In the genomic region with DNA sequence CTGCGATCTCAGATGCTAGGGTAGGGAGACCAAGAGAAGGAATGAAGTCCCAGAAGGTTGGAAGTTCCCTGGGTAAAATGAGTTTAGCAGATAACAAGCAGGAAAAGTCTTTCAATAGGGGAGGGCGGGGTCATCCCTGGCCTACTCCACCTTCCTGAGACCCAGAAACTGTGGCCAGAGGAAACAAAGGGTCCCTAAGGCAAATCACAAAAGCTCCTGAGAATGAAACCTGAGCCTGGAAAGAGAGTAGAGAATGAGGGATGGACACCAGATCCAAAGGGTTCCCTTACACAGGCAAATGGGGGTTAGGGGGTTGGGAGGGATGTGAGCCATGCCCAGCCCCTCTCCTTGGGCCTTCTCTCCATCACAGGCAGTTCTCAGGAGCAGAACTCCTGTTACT, we compare ENCODE assay signal across 13 cellular contexts. TPM values are rescaled to one million over a fixed set of nuclear protein-coding genes. Genes with fewer than 3 reads are reported as not detected.
DNase-seq lines count a peak whose midpoint lies in the region; ATAC-seq and TF ChIP-seq lines count a peak whose summit lies in the region.
"Had no signal": no experiment of that assay in that cellular context is flagged by ENCODE, and none has a peak within 500 bp of the region (broad histone marks: within the 10 kb centered on the region; RNA-seq: fewer than 3 reads in every experiment).

No MANE protein-coding gene starts in this region.

- intact Hi-C loops in heart left ventricle (cut with DNase I) = loop anchor here in 7 of 10 donors (2.0 to 10.0 kb wide), 8 partner anchors 23 to 95 kb away; a partner anchor contains a TSS
- intact Hi-C loops in left cardiac atrium (cut with DNase I) = loop anchor here (5.0 to 10.0 kb wide), 2 partner anchors 65 to 98 kb away; a partner anchor contains a TSS
- intact Hi-C loops in sciatic nerve (cut with DNase I) = loop anchor here (10.0 kb wide), 1 partner anchor 55 kb away; no protein-coding TSS in a partner anchor

- H3K4me3 ChIP-seq in heart left ventricle = peak overlapping the region in 5 of 12 donors; percentile 28 to 47 (median 43)
- no peak overlapping the region for H3K4me3 ChIP-seq in urinary bladder (ENCODE audit: low read depth, low read length)

- H3K36me3 ChIP-seq in heart left ventricle (no peaks in the 10 kb centered on the region), urinary bladder (ENCODE audit: insufficient read depth) (no peaks in the 10 kb centered on the region)
- H3K36me3 ChIP-seq: BE2C had no signal

- ATAC-seq in heart left ventricle = no peak
- no peak for ATAC-seq in left cardiac atrium
- no peak for ATAC-seq in sciatic nerve
- ATAC-seq: left lobe of liver had no signal

- H3K27ac Mint-ChIP-seq in endothelial cell (ENCODE audit: unreplicated experiment) (peak overlapping the region; percentile 55), nephron progenitor cell (peak overlapping the region; percentile 99)

- WGBS in heart left ventricle, 4 donors = 41 to 73% (median 56%) methylated on average over 2 of the region's 2 CpGs
- WGBS in urinary bladder = 66% methylated on average over 2 of the region's 2 CpGs

- H3K4me3 Mint-ChIP-seq in endothelial cell (ENCODE audit: unreplicated experiment) = no peak overlapping the region
- H3K4me3 Mint-ChIP-seq in nephron progenitor cell = peak overlapping the region; percentile 14

- H3K27me3 Mint-ChIP-seq in endothelial cell (ENCODE audit: unreplicated experiment) (peaks cover 18% of the 10 kb centered on the region), nephron progenitor cell (ENCODE audit: low read depth, poor library complexity) (peaks cover 7% of the 10 kb centered on the region)

- TF ChIP-seq POLR2A in heart left ventricle (IDR thresholded peaks at IDR 0.05) = no peak

- H3K9me3 Mint-ChIP-seq in endothelial cell (ENCODE audit: unreplicated experiment) (no peaks in the 10 kb centered on the region), nephron progenitor cell (no peaks in the 10 kb centered on the region)

- H3K4me1 ChIP-seq in heart left ventricle (peaks cover 37 to 91% (median 86%) of the 10 kb centered on the region in 12 donors), urinary bladder (ENCODE audit: insufficient read depth) (no peaks in the 10 kb centered on the region)

- no peaks in the 10 kb centered on the region for H3K9me3 ChIP-seq in heart left ventricle
- H3K9me3 ChIP-seq: BE2C had no signal

- H3K4me1 Mint-ChIP-seq in endothelial cell (ENCODE audit: unreplicated experiment) = peaks cover 81% of the 10 kb centered on the region
- peaks cover 93% of the 10 kb centered on the region for H3K4me1 Mint-ChIP-seq in nephron progenitor cell

- H3K27me3 ChIP-seq in heart left ventricle = no peaks in the 10 kb centered on the region
- H3K27me3 ChIP-seq: BE2C had no signal

- H3K36me3 Mint-ChIP-seq in endothelial cell (ENCODE audit: low read depth, unreplicated experiment) (no peaks in the 10 kb centered on the region), nephron progenitor cell (ENCODE audit: low read depth) (no peaks in the 10 kb centered on the region)

- DNase-seq in heart left ventricle = peak in 1 of 5 donors; percentile 44
- DNase-seq in left cardiac atrium = no peak
- DNase-seq in endothelial cell (ENCODE audit: low spot score) = no peak
- no peak for DNase-seq in nephron progenitor cell
- no peak for DNase-seq in C1 segment of cervical spinal cord (lab: John Stamatoyannopoulos, UW)
- DNase-seq in sciatic nerve (ENCODE audit: low spot score) = no peak
- no peak for DNase-seq in NCI-H1105 (lab: John Stamatoyannopoulos, UW)
- DNase-seq: effector CD8-positive, alpha-beta T cell; NCI-H2029; stimulated activated CD4-positive, alpha-beta T cell treated with anti-CD3 and anti-CD28 coated beads, Interleukin-2, amount 100 ng/mL, for 24 hours had no signal

- H3K27ac ChIP-seq in heart left ventricle = peak overlapping the region; percentile 72 to 100 (median 95)
- H3K27ac ChIP-seq in urinary bladder (ENCODE audit: low read depth) = peak overlapping the region; percentile 48

- TF ChIP-seq CTCF in heart left ventricle (IDR thresholded peaks at IDR 0.05) (no peak), endothelial cell (IDR thresholded peaks at IDR 0.05; ENCODE audit: unreplicated experiment) (no peak), nephron progenitor cell (IDR thresholded peaks at IDR 0.05) (no peak)

RNA-seq across cellular contexts. Expression of a gene that starts 9.6 kb away (rescaled TPM):
- total RNA-seq in heart left ventricle (10 to 100 TPM in 6 of 9 donors, 1 to 10 TPM in 3; 5.8 to 36.1 (median 21.8) TPM), left cardiac atrium (10 to 100 TPM; 17.1 to 19.5 TPM), endothelial cell (ENCODE audit: unreplicated experiment) (2.6 TPM), urinary bladder (2.0 TPM), sciatic nerve (69.8 TPM)
- polyA plus RNA-seq in heart left ventricle (10 to 100 TPM in 1 of 2 donors, 1 to 10 TPM in 1; 6.1 to 20.2 TPM), urinary bladder (18.1 TPM)

RNA-seq across cellular contexts. Expression of a gene that starts 11.7 kb away (rescaled TPM):
- total RNA-seq in heart left ventricle = 10 to 100 TPM; 32.0 to 54.1 (median 45.1) TPM
- 10 to 100 TPM; 32.2 to 54.7 TPM for polyA plus RNA-seq in heart left ventricle
- 10 to 100 TPM; 54.0 to 57.8 TPM for total RNA-seq in left cardiac atrium
- 96.2 TPM for total RNA-seq in endothelial cell (ENCODE audit: unreplicated experiment)
- total RNA-seq in urinary bladder = 81.3 TPM
- 70.9 TPM for polyA plus RNA-seq in urinary bladder
- total RNA-seq in sciatic nerve = 108 TPM

RNA-seq across cellular contexts. Expression of a gene that starts 30.3 kb away (rescaled TPM):
- total RNA-seq in heart left ventricle (10 to 100 TPM; 26.5 to 54.3 (median 42.2) TPM), left cardiac atrium (10 to 100 TPM; 49.6 to 53.1 TPM), endothelial cell (ENCODE audit: unreplicated experiment) (96.4 TPM), urinary bladder (45.4 TPM), sciatic nerve (135 TPM)
- polyA plus RNA-seq in heart left ventricle (10 to 100 TPM; 27.9 to 33.4 TPM), urinary bladder (64.2 TPM)

RNA-seq across cellular contexts. Expression of a gene that starts 47.3 kb away (rescaled TPM):
- total RNA-seq in heart left ventricle (100 to 1,000 TPM in 1 of 9 donors, 10 to 100 TPM in 8; 63.2 to 105 (median 73.2) TPM), left cardiac atrium (10 to 100 TPM; 54.4 to 77.9 TPM), endothelial cell (ENCODE audit: unreplicated experiment) (13.6 TPM), urinary bladder (35.5 TPM), sciatic nerve (72.0 TPM)
- polyA plus RNA-seq in heart left ventricle (10 to 100 TPM; 50.6 to 56.2 TPM), urinary bladder (76.3 TPM)

RNA-seq across cellular contexts. Expression of a gene that starts 55.8 kb away (rescaled TPM):
- total RNA-seq in heart left ventricle = 10 to 100 TPM; 51.1 to 75.4 (median 58.3) TPM
- polyA plus RNA-seq in heart left ventricle = 10 to 100 TPM; 52.7 to 61.8 TPM
- 10 to 100 TPM; 44.0 to 56.4 TPM for total RNA-seq in left cardiac atrium
- 111 TPM for total RNA-seq in endothelial cell (ENCODE audit: unreplicated experiment)
- 45.8 TPM for total RNA-seq in urinary bladder
- 52.4 TPM for polyA plus RNA-seq in urinary bladder
- 74.7 TPM for total RNA-seq in sciatic nerve
